ENCODE assay signal across 18 cellular contexts in the genomic region with DNA sequence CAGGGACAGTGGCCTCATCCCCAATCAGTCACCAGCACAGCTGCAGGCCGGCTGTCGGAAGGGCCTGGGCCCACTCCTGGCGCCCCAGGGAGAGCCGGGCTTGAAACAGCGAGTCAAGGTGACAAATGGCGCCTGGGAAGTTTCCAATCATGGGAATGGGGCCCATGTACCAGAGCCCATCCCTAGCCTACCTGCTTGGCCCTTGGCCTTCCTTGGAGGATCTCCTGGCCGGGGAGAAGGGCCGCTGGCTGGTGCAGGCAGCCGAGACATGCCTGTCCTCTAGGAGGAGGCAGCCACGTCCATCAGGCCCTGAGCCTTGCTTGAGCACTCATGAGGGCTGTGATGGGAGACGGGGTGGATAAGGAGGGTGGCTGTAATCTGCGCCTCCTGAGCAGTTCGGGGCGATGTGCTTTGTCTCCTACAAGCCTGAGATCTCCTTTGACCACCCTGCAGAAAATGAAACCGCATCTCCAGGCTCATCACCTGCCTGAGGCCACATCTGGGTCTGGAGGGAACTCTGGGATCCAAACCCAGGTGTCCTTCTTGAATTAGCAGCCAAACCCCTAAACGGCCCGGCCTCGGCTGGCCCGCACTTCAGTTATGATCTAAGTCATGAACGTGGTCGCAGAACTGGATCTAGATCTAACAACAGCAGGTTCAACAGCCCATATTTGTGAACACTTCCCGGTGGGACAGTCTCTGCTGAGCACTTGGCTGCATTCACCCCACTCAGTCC.
DNase-seq lines count a peak whose midpoint lies in the region; ATAC-seq and TF ChIP-seq lines count a peak whose summit lies in the region.
"Had no signal": no experiment of that assay in that cellular context is flagged by ENCODE, and none has a peak within 500 bp of the region (broad histone marks: within the 10 kb centered on the region; RNA-seq: fewer than 3 reads in every experiment).

No MANE protein-coding gene starts in this region.

- no peaks in the 10 kb centered on the region for H3K9me3 Mint-ChIP-seq in neural crest cell
- H3K9me3 Mint-ChIP-seq: IgD-negative memory B cell had no signal

- H3K4me1 Mint-ChIP-seq in neural crest cell: no peaks in the 10 kb centered on the region
- H3K4me1 Mint-ChIP-seq: IgD-negative memory B cell had no signal

- H3K36me3 ChIP-seq in left ventricle myocardium inferior: no peaks in the 10 kb centered on the region
- no peaks in the 10 kb centered on the region for H3K36me3 ChIP-seq in esophagus muscularis mucosa

- H3K27ac Mint-ChIP-seq in neural crest cell (ENCODE audit: unreplicated experiment): peak overlapping the region; percentile 12
- H3K27ac Mint-ChIP-seq: IgD-negative memory B cell had no signal

- TF ChIP-seq EP300 in esophagus muscularis mucosa (IDR thresholded peaks at IDR 0.05): no peak

- H3K9me3 ChIP-seq in left ventricle myocardium inferior (replicated peaks): no peaks in the 10 kb centered on the region
- H3K9me3 ChIP-seq in esophagus muscularis mucosa: no peaks in the 10 kb centered on the region

- WGBS in esophagus muscularis mucosa: 84% methylated on average over 14 of the region's 22 CpGs

- H3K4me3 Mint-ChIP-seq in neural crest cell: no peak overlapping the region

- H3K4me3 ChIP-seq in left ventricle myocardium inferior: no peak overlapping the region
- no peak overlapping the region for H3K4me3 ChIP-seq in esophagus muscularis mucosa

- TF ChIP-seq POLR2A in esophagus muscularis mucosa (IDR thresholded peaks at IDR 0.05; ENCODE audit: low read depth): no peak

- no peak overlapping the region for H3K27ac ChIP-seq in left ventricle myocardium inferior (replicated peaks)
- no peak overlapping the region for H3K27ac ChIP-seq in esophagus muscularis mucosa (replicated peaks in 1 of 4)
- H3K27ac ChIP-seq: C4-2B had no signal

- TF ChIP-seq CTCF in left ventricle myocardium inferior (IDR thresholded peaks at IDR 0.05; ENCODE audit: borderline replicate concordance): no peak
- TF ChIP-seq CTCF in esophagus muscularis mucosa (IDR thresholded peaks at IDR 0.05): no peak
- TF ChIP-seq CTCF in neural crest cell (conservative IDR thresholded peaks at IDR 0.05): no peak

- H3K4me1 ChIP-seq in left ventricle myocardium inferior: no peaks in the 10 kb centered on the region
- H3K4me1 ChIP-seq in esophagus muscularis mucosa: peaks cover 0 to 9% (median 8%) of the 10 kb centered on the region in 4 donors

- H3K27me3 ChIP-seq in left ventricle myocardium inferior (ENCODE audit: low read depth): peaks cover 88% of the 10 kb centered on the region
- peaks cover 0 to 54% (median 0%) of the 10 kb centered on the region in 4 donors for H3K27me3 ChIP-seq in esophagus muscularis mucosa

- H3K27me3 Mint-ChIP-seq in neural crest cell (ENCODE audit: low read depth): no peaks in the 10 kb centered on the region

- no peaks in the 10 kb centered on the region for H3K36me3 Mint-ChIP-seq in neural crest cell (ENCODE audit: low read depth)
- H3K36me3 Mint-ChIP-seq: IgD-negative memory B cell had no signal

- intact Hi-C loops in cardiac septum (cut with DNase I) (no loop called here), left ventricle myocardium inferior (cut with micrococcal nuclease) (no loop called here), esophagus muscularis mucosa (cut with DNase I) (no loop called here)

- no peak for ATAC-seq in GM19395 (IDR thresholded peaks at IDR 0.05; ENCODE audit: unreplicated experiment)
- ATAC-seq: Panc1, Right ventricle myocardium inferior had no signal

- DNase-seq in cardiac septum (ENCODE audit: low spot score): peak; percentile 44
- no peak for DNase-seq in left ventricle myocardium inferior
- peak; percentile 91 for DNase-seq in esophagus muscularis mucosa (ENCODE audit: extremely low spot score)
- no peak for DNase-seq in neural crest cell (ENCODE audit: low read depth, low spot score)
- DNase-seq in RPMI8226: no peak
- DNase-seq in DMS53 (lab: John Stamatoyannopoulos, UW): no peak
- DNase-seq: GDM1, Karpas-422, MV-4-11, NCI-H1694, NCI-H2081, NCI-H2171, NCI-H82 had no signal

Comparison
In these comparisons a context has a peak if more than half of its experiments do, and no peak if none do; other contexts are left out.
1. DNase-seq: peak in cardiac septum (single experiment) and esophagus muscularis mucosa (single experiment); none in left ventricle myocardium inferior (single experiment), neural crest cell (single experiment), RPMI8226 (single experiment) and DMS53 (single experiment).